8 cellular contexts compared by ENCODE assay signal in genomic region chr1:86502125-86502646, GRCh38. TPM values are rescaled to one million over a fixed set of nuclear protein-coding genes. Genes with fewer than 3 reads are reported as not detected.
DNase-seq lines count a peak whose midpoint lies in the region; ATAC-seq and TF ChIP-seq lines count a peak whose summit lies in the region.
"Not testable (repeated sequence)": the region's sequence is repeated elsewhere in the genome, so short reads cannot be mapped to it uniquely, and the experiment has no call there.

No MANE protein-coding gene starts in this region.

- H3K4me3 ChIP-seq in A673 (ENCODE audit: low read depth, low read length, poor library complexity, severe bottlenecking); NB4 (ENCODE audit: low read depth, low read length); prostate gland: not testable (repeated sequence)
- H3K4me3 ChIP-seq in breast epithelium (peak overlapping the region; percentile 5 to 44 (median 21)), hepatocyte (peak overlapping the region; percentile 24)

- WGBS in hepatocyte (ENCODE audit: low lambda C conversion rate, missing lambda C conversion rate), result 12% methylated on average over 16 of the region's 16 CpGs
- 64% methylated on average over 16 of the region's 16 CpGs for WGBS in prostate gland

- intact Hi-C loops in A673 (cut with micrococcal nuclease; ENCODE audit: unreplicated experiment), result loop anchor here (10.0 kb wide), 1 partner anchor 243 kb away; no protein-coding TSS in a partner anchor
- intact Hi-C loops in breast epithelium (cut with DNase I; ENCODE audit: low total_unique reads), result not testable (repeated sequence)
- intact Hi-C loops in prostate gland (cut with DNase I), result loop anchor here (10.0 kb wide), 2 partner anchors 117 to 463 kb away; no protein-coding TSS in a partner anchor

- BruUV-seq in A673 (replicated peaks; lab: Mats Ljungman, UMichigan), result not testable (repeated sequence)

- ATAC-seq in GM18511 (IDR thresholded peaks at IDR 0.05; ENCODE audit: unreplicated experiment) (peak; percentile 80), HG02759 (IDR thresholded peaks at IDR 0.05; ENCODE audit: unreplicated experiment) (peak; percentile 78)

- POLR2A ChIA-PET in A673 (lab: Charles Lee; ENCODE audit: low non-redundant PET), result interaction anchor here (0.6 kb wide), 1 partner anchor 119 kb away, joined by 3 read pairs; no protein-coding TSS in a partner anchor

- CTCF ChIA-PET in A673 (lab: Charles Lee), result not testable (repeated sequence)

- H3K27me3 ChIP-seq in A673 (replicated peaks; ENCODE audit: insufficient read depth, low read depth, low read length, poor library complexity); breast epithelium; hepatocyte; prostate gland (replicated peaks; ENCODE audit: insufficient read depth): not testable (repeated sequence)

- not testable (repeated sequence) for TF ChIP-seq POLR2A in NB4 (IDR thresholded peaks at IDR 0.05; ENCODE audit: extremely low read depth, insufficient read length); breast epithelium (IDR thresholded peaks at IDR 0.05); prostate gland (IDR thresholded peaks at IDR 0.05)

- TF ChIP-seq CTCF in A673 (conservative IDR thresholded peaks at IDR 0.05; ENCODE audit: low read depth, low read length) (peak; percentile 39), NB4 (IDR thresholded peaks at IDR 0.05; ENCODE audit: low read depth, low read length) (peak; percentile 30), VCaP (conservative IDR thresholded peaks at IDR 0.05) (peak; percentile 68), breast epithelium (IDR thresholded peaks at IDR 0.05) (peak in 2 of 3 donors; percentile 32 to 68), hepatocyte (IDR thresholded peaks at IDR 0.05; ENCODE audit: poor library complexity) (peak; percentile 49), prostate gland (IDR thresholded peaks at IDR 0.05) (peak in 3 of 4 experiments; percentile 9 to 38 (median 27))

- H3K9me3 ChIP-seq in A673 (ENCODE audit: low read depth, low read length, poor library complexity, severe bottlenecking); breast epithelium; hepatocyte (ENCODE audit: low read depth); prostate gland: not testable (repeated sequence)

- H3K79me2 ChIP-seq in hepatocyte, result not testable (repeated sequence)

- H3K4me1 ChIP-seq in A673 (ENCODE audit: insufficient read depth, low read length, poor library complexity, severe bottlenecking); breast epithelium; prostate gland (replicated peaks): not testable (repeated sequence)
- peaks cover 26% of the 10 kb centered on the region for H3K4me1 ChIP-seq in hepatocyte (ENCODE audit: insufficient read depth)

- peak overlapping the region; percentile 83 for H3K4me2 ChIP-seq in hepatocyte

- not testable (repeated sequence) for H3K36me3 ChIP-seq in A673 (ENCODE audit: insufficient read depth, low read length, poor library complexity, severe bottlenecking); breast epithelium; hepatocyte (replicated peaks; ENCODE audit: insufficient read depth, low read depth); prostate gland

- not testable (repeated sequence) for H3K27ac ChIP-seq in A673 (ENCODE audit: low read depth, low read length, poor library complexity, severe bottlenecking); VCaP
- peak overlapping the region; percentile 89 to 91 for H3K27ac ChIP-seq in breast epithelium
- peak overlapping the region; percentile 75 for H3K27ac ChIP-seq in hepatocyte
- H3K27ac ChIP-seq in prostate gland, result peak overlapping the region in 1 of 2 donors; percentile 79

- not testable (repeated sequence) for DNase-seq in A673 (ENCODE audit: low spot score); breast epithelium (ENCODE audit: low spot score in 2 of 2); prostate gland (ENCODE audit: low spot score)
- peak; percentile 39 for DNase-seq in NB4 (ENCODE audit: low read depth)
- peak; percentile 59 for DNase-seq in hepatocyte (ENCODE audit: low spot score)

- not testable (repeated sequence) for H3K9me2 ChIP-seq in hepatocyte (replicated peaks; ENCODE audit: insufficient read depth)

- H2AFZ ChIP-seq in hepatocyte, result peak overlapping the region; percentile 67

- not testable (repeated sequence) for H4K20me1 ChIP-seq in hepatocyte (ENCODE audit: insufficient read depth, poor library complexity, severe bottlenecking)

RNA-seq across cellular contexts. Expression of gene CLCA1, which starts 33.5 kb away (rescaled TPM):
- total RNA-seq in A673 (2021), result not detected in 2 replicates
- total RNA-seq in breast epithelium, result under 1 TPM in 1 of 3 donors, not detected in 2; under 0.01 TPM
- total RNA-seq in hepatocyte, result 39.1 and 42.9 TPM in 2 replicates
- 2.0 and 3.5 TPM in 2 replicates for polyA plus RNA-seq in hepatocyte
- under 1 TPM in 1 of 2 donors, not detected in 1; 0.34 TPM for total RNA-seq in prostate gland

RNA-seq across cellular contexts. Expression of gene CLCA4, which starts 44.7 kb away (rescaled TPM):
- total RNA-seq in A673 (2021) (not detected in 2 replicates), breast epithelium (10 to 100 TPM in 1 of 3 donors, 1 to 10 TPM in 1, under 1 TPM in 1; 0.16 to 15.1 (median 2.6) TPM), hepatocyte (0.07 TPM in 1 of 2 replicates, not detected in the other), prostate gland (1 to 10 TPM in 1 of 2 donors, under 1 TPM in 1; 0.80 to 1.4 TPM)
- polyA plus RNA-seq in hepatocyte, result 0.22 TPM in 1 of 2 replicates, not detected in the other

Comparison
In these comparisons a context has a peak if more than half of its experiments do, and no peak if none do; other contexts are left out.
1. RNA of gene CLCA1, which starts 33.5 kb away (total RNA-seq): 39.1 to 42.9 TPM in hepatocyte; 0.34 TPM in prostate gland, not detected in A673 and under 0.01 TPM in breast epithelium; every median in the first group is over 10 times any median in the second.
2. Peak in every context shown above with its lines, with median percentiles within 50 percentile points of each other: CTCF ChIP-seq.